12 cellular contexts compared by ENCODE assay signal in genomic region chr19:29831041-29831548, GRCh38. TPM values are rescaled to one million over a fixed set of nuclear protein-coding genes. Genes with fewer than 3 reads are reported as not detected.
DNase-seq lines count a peak whose midpoint lies in the region; ATAC-seq and TF ChIP-seq lines count a peak whose summit lies in the region.
"Had no signal": no experiment of that assay in that cellular context is flagged by ENCODE, and none has a peak within 500 bp of the region (broad histone marks: within the 10 kb centered on the region; RNA-seq: fewer than 3 reads in every experiment).

No MANE protein-coding gene starts in this region.

- H3K9me3 ChIP-seq in HEK293 (ENCODE audit: control insufficient read depth, insufficient read depth, low read depth, low read length), result no peaks in the 10 kb centered on the region
- H3K9me3 ChIP-seq: neutrophil, uterus had no signal

- peak overlapping the region; percentile 71 for H3K4me3 Mint-ChIP-seq in activated CD4-positive, alpha-beta T cell treated with anti-CD3 and anti-CD28 coated beads, Interleukin-2, amount 10 ng/mL, durations not matched to agents 7 days and 5 days
- H3K4me3 Mint-ChIP-seq in chondrocyte (ENCODE audit: unreplicated experiment), result no peak overlapping the region

- peak overlapping the region; percentile 99 for H3K27ac Mint-ChIP-seq in activated CD4-positive, alpha-beta T cell treated with anti-CD3 and anti-CD28 coated beads, Interleukin-2, amount 10 ng/mL, durations not matched to agents 7 days and 5 days
- H3K27ac Mint-ChIP-seq in chondrocyte (ENCODE audit: unreplicated experiment), result no peak overlapping the region

- H3K27me3 Mint-ChIP-seq in activated CD4-positive, alpha-beta T cell treated with anti-CD3 and anti-CD28 coated beads, Interleukin-2, amount 10 ng/mL, durations not matched to agents 7 days and 5 days, result no peaks in the 10 kb centered on the region
- H3K27me3 Mint-ChIP-seq in chondrocyte (ENCODE audit: low read depth), result peaks cover 32% of the 10 kb centered on the region

- no peaks in the 10 kb centered on the region; a peak in 1 of 3 replicates for H3K36me3 ChIP-seq in HEK293 (ENCODE audit: control insufficient read depth in 2 of 2, insufficient read depth in 1 of 2, low read length in 2 of 2)
- H3K36me3 ChIP-seq: neutrophil, uterus had no signal

- H3K4me1 ChIP-seq in HEK293 (ENCODE audit: control insufficient read depth, insufficient read depth, low read length), result no peaks in the 10 kb centered on the region; the same call in 1 of the 2 replicates
- H3K4me1 ChIP-seq: uterus had no signal

- TF ChIP-seq CTCF in HEK293 (tag by site-specific recombination; IDR thresholded peaks at IDR 0.05) (no peak), chondrocyte (IDR thresholded peaks at IDR 0.05) (no peak)

- ATAC-seq in HG03378 (IDR thresholded peaks at IDR 0.05; ENCODE audit: unreplicated experiment) (no peak), GM19452 (IDR thresholded peaks at IDR 0.05; ENCODE audit: unreplicated experiment) (no peak)

- POLR2A ChIA-PET in HEK293 (lab: Yijun Ruan, JAX), result no interaction called here
- POLR2A ChIA-PET in activated CD4-positive, alpha-beta T cell treated with anti-CD3 and anti-CD28 coated beads, Interleukin-2, amount 10 ng/mL, durations not matched to agents 7 days and 5 days (lab: Charles Lee), result no interaction called here

- no peaks in the 10 kb centered on the region for H3K9me3 Mint-ChIP-seq in activated CD4-positive, alpha-beta T cell treated with anti-CD3 and anti-CD28 coated beads, Interleukin-2, amount 10 ng/mL, durations not matched to agents 7 days and 5 days
- no peaks in the 10 kb centered on the region for H3K9me3 Mint-ChIP-seq in chondrocyte (ENCODE audit: low read depth)

- H3K36me3 Mint-ChIP-seq in activated CD4-positive, alpha-beta T cell treated with anti-CD3 and anti-CD28 coated beads, Interleukin-2, amount 10 ng/mL, durations not matched to agents 7 days and 5 days (ENCODE audit: low read depth), result peaks cover 5% of the 10 kb centered on the region
- no peaks in the 10 kb centered on the region for H3K36me3 Mint-ChIP-seq in chondrocyte (ENCODE audit: low read depth)

- H3K4me3 ChIP-seq in HEK293 (ENCODE audit: low read depth, low read length), result no peak overlapping the region
- H3K4me3 ChIP-seq: uterus had no signal

- peaks cover 53% of the 10 kb centered on the region for H3K4me1 Mint-ChIP-seq in activated CD4-positive, alpha-beta T cell treated with anti-CD3 and anti-CD28 coated beads, Interleukin-2, amount 10 ng/mL, durations not matched to agents 7 days and 5 days
- H3K4me1 Mint-ChIP-seq in chondrocyte (ENCODE audit: low read depth), result peaks cover 4% of the 10 kb centered on the region

- peak; percentile 81 for DNase-seq in activated CD4-positive, alpha-beta T cell treated with anti-CD3 and anti-CD28 coated beads, Interleukin-2, amount 10 ng/mL, durations not matched to agents 7 days and 5 days
- DNase-seq in chondrocyte (ENCODE audit: low spot score) (peak; percentile 29), NOMO-1 treated with dmso at 0.1 percent for 144 hours (lab: John Stamatoyannopoulos, UW; ENCODE audit: unreplicated experiment) (no peak), GOT3 (lab: John Stamatoyannopoulos, UW) (no peak)
- peak; percentile 54 for DNase-seq in stimulated activated CD4-positive, alpha-beta T cell treated with anti-CD3 and anti-CD28 coated beads, Interleukin-4, amount 100 ng/mL, for 1 hour
- DNase-seq: NCI-H1694, uterus had no signal

- CTCF ChIA-PET in HEK293 (lab: Yijun Ruan, JAX), result interaction anchor here (0.7 to 1.7 kb wide), 4 partner anchors 12 to 96 kb away, joined by 4 read pairs; no protein-coding TSS in a partner anchor
- CTCF ChIA-PET in activated CD4-positive, alpha-beta T cell treated with anti-CD3 and anti-CD28 coated beads, Interleukin-2, amount 10 ng/mL, durations not matched to agents 7 days and 5 days (lab: Charles Lee), result interaction anchor here (1.4 kb wide), 1 partner anchor 45 kb away, joined by 4 read pairs; no protein-coding TSS in a partner anchor

- H3K27ac ChIP-seq in HEK293 (ENCODE audit: extremely low read depth, low read depth, low read length), result no peak overlapping the region
- H3K27ac ChIP-seq: neutrophil, uterus, VCaP had no signal

TF ChIP-seq in HEK293, 187 proteins besides CTCF, POLR2A, EP300 and RAD21:
- TF ChIP-seq ZNF747 (tag by site-specific recombination; IDR thresholded peaks at IDR 0.05) (no peak), ZNF433 (tag by site-specific recombination; IDR thresholded peaks at IDR 0.05; ENCODE audit: low read depth) (no peak), ZNF777 (tag by site-specific recombination; IDR thresholded peaks at IDR 0.05; ENCODE audit: borderline replicate concordance) (0 out of 2 replicates have a peak, but pooled peaks have one; percentile 37), ZBTB48 (tag by site-specific recombination; IDR thresholded peaks at IDR 0.05) (no peak), ZNF654 (tag by site-specific recombination; IDR thresholded peaks at IDR 0.05; ENCODE audit: low read depth) (no peak), ZNF335 (tag by site-specific recombination; conservative IDR thresholded peaks at IDR 0.05) (peak; percentile 58; the same call in 1 of the 2 replicates), KLF9 (tag by site-specific recombination; IDR thresholded peaks at IDR 0.05; ENCODE audit: low read depth) (0 out of 2 replicates have a peak, but pooled peaks have one; percentile 24), ZNF324 (tag by site-specific recombination; IDR thresholded peaks at IDR 0.05) (no peak)

RNA-seq across cellular contexts. Expression of gene CCNE1, which starts 19.3 kb away (rescaled TPM):
- total RNA-seq in activated CD4-positive, alpha-beta T cell treated with anti-CD3 and anti-CD28 coated beads, Interleukin-2, amount 10 ng/mL, durations not matched to agents 7 days and 5 days, result 10 to 100 TPM; 44.9 to 45.3 TPM
- 7.6 to 13.4 TPM (median 8.2 TPM) in 3 replicates for total RNA-seq in chondrocyte

Comparison
In these comparisons a context has a peak if more than half of its experiments do, and no peak if none do; other contexts are left out.
1. DNase-seq: peak in activated CD4-positive, alpha-beta T cell treated with anti-CD3 and anti-CD28 coated beads, Interleukin-2, amount 10 ng/mL, durations not matched to agents 7 days and 5 days (single experiment), chondrocyte (single experiment) and stimulated activated CD4-positive, alpha-beta T cell treated with anti-CD3 and anti-CD28 coated beads, Interleukin-4, amount 100 ng/mL, for 1 hour (single experiment); none in NOMO-1 treated with dmso at 0.1 percent for 144 hours (single experiment) and GOT3 (single experiment).